ENCODE assay signal across 1 cellular context in genomic region chr14:72608391-72609204, GRCh38.
TF ChIP-seq lines count a peak whose summit lies in the region.

No MANE protein-coding gene starts in this region.

TF ChIP-seq in K562, 482 proteins besides CTCF, POLR2A, EP300 and RAD21 (continued from another document):
- TF ChIP-seq ZNF12 (CRISPR knock-in tag; IDR thresholded peaks at IDR 0.05) (no peak), DMBX1 (CRISPR knock-in tag; IDR thresholded peaks at IDR 0.05; ENCODE audit: borderline replicate concordance) (no peak), IRF9 (tag; IDR thresholded peaks at IDR 0.05) (no peak), TOE1 (IDR thresholded peaks at IDR 0.05; ENCODE audit: borderline replicate concordance) (no peak), TOE1 (CRISPR knock-in tag; IDR thresholded peaks at IDR 0.05; ENCODE audit: borderline replicate concordance, low read depth) (no peak), CHD7 (IDR thresholded peaks at IDR 0.05; ENCODE audit: low read depth, low read length) (no peak), CBFA2T2 (conservative IDR thresholded peaks at IDR 0.05) (no peak)
